Comparison of ENCODE assay signal across 1 cellular context in genomic region chr22:31749636-31750364, GRCh38.
A peak's percentile ranks its signal among the peaks of the same experiment; 100 is the strongest.
TF ChIP-seq lines count a peak whose summit lies in the region.

PRR14L (minus strand) TSS chr22:31750132; CDS start chr22:31738860, 11,272 bp downstream.

TF ChIP-seq in liver, 16 proteins besides CTCF, POLR2A, EP300 and RAD21 (continued from another document):
- TF ChIP-seq ZBTB33 (IDR thresholded peaks at IDR 0.05): peak; percentile 94
- peak; percentile 90 for TF ChIP-seq YY1 (IDR thresholded peaks at IDR 0.05)
- peak; percentile 100 for TF ChIP-seq EGR1 (IDR thresholded peaks at IDR 0.05; ENCODE audit: low read depth in 2 of 2)
- TF ChIP-seq SP1 (IDR thresholded peaks at IDR 0.05): peak; percentile 73
- no peak for TF ChIP-seq JUND (IDR thresholded peaks at IDR 0.05)
TF ChIP-seq in liver: peak in this region for 10.
